ENCODE assay signal across 25 cellular contexts in genomic region chr7:95905165-95905564, GRCh38.
DNase-seq lines count a peak whose midpoint lies in the region; ATAC-seq and TF ChIP-seq lines count a peak whose summit lies in the region.
"Had no signal": no experiment of that assay in that cellular context is flagged by ENCODE, and none has a peak within 500 bp of the region (broad histone marks: within the 10 kb centered on the region; RNA-seq: fewer than 3 reads in every experiment).

No MANE protein-coding gene starts in this region.

- POLR2A ChIA-PET in activated CD4-positive, alpha-beta T cell treated with anti-CD3 and anti-CD28 coated beads for 36 hours (lab: Charles Lee), result no interaction called here

- no peak overlapping the region for H2AFZ ChIP-seq in hepatocyte

- H3K27ac ChIP-seq in cardiac muscle cell, result no peak overlapping the region
- no peak overlapping the region for H3K27ac ChIP-seq in hepatocyte
- H3K27ac ChIP-seq: left lung, ovary, stomach, upper lobe of right lung had no signal

- H3K4me3 Mint-ChIP-seq in activated CD4-positive, alpha-beta T cell treated with anti-CD3 and anti-CD28 coated beads for 36 hours, result no peak overlapping the region
- H3K4me3 Mint-ChIP-seq: activated CD4-positive, alpha-beta memory T cell treated with anti-CD3 and anti-CD28 coated beads, Interleukin-2, amount 10 ng/mL, durations not matched to agents 7 days and 5 days; activated naive CD8-positive, alpha-beta T cell treated with anti-CD3 and anti-CD28 coated beads for 36 hours; activated T-cell treated with anti-CD3 and anti-CD28 coated beads, Interleukin-2, amount 50 U/mL, for 4 hours; CD4-positive, alpha-beta T cell; effector memory CD8-positive, alpha-beta T cell had no signal

- H3K36me3 ChIP-seq in cardiac muscle cell, result no peaks in the 10 kb centered on the region
- H3K36me3 ChIP-seq in adipocyte (ENCODE audit: control insufficient read depth, insufficient read depth, low read length, severe bottlenecking), result no peaks in the 10 kb centered on the region
- no peaks in the 10 kb centered on the region for H3K36me3 ChIP-seq in hepatocyte (replicated peaks; ENCODE audit: insufficient read depth, low read depth)
- H3K36me3 ChIP-seq: left lung, MG63, ovary, stomach, upper lobe of right lung had no signal

- no peaks in the 10 kb centered on the region for H3K9me3 Mint-ChIP-seq in activated CD4-positive, alpha-beta T cell treated with anti-CD3 and anti-CD28 coated beads for 36 hours (ENCODE audit: low read depth)
- H3K9me3 Mint-ChIP-seq: activated CD4-positive, alpha-beta memory T cell treated with anti-CD3 and anti-CD28 coated beads, Interleukin-2, amount 10 ng/mL, durations not matched to agents 7 days and 5 days; activated naive CD8-positive, alpha-beta T cell treated with anti-CD3 and anti-CD28 coated beads for 36 hours; activated T-cell treated with anti-CD3 and anti-CD28 coated beads, Interleukin-2, amount 50 U/mL, for 4 hours; CD4-positive, alpha-beta T cell; effector memory CD8-positive, alpha-beta T cell had no signal

- ATAC-seq in left cardiac atrium (no peak), HG03175 (IDR thresholded peaks at IDR 0.05; ENCODE audit: unreplicated experiment) (no peak)
- no peak for ATAC-seq in activated CD4-positive, alpha-beta T cell treated with anti-CD3 and anti-CD28 coated beads for 36 hours
- ATAC-seq: activated T-cell treated with anti-CD3 and anti-CD28 coated beads, Interleukin-2, amount 50 U/mL, for 4 hours; effector memory CD8-positive, alpha-beta T cell; left lung; sciatic nerve; upper lobe of right lung had no signal

- no peaks in the 10 kb centered on the region for H3K36me3 Mint-ChIP-seq in activated CD4-positive, alpha-beta T cell treated with anti-CD3 and anti-CD28 coated beads for 36 hours (ENCODE audit: low read depth)
- H3K36me3 Mint-ChIP-seq: activated naive CD8-positive, alpha-beta T cell treated with anti-CD3 and anti-CD28 coated beads for 36 hours had no signal

- no peak overlapping the region for H3K4me2 ChIP-seq in hepatocyte

- CTCF ChIA-PET in activated CD4-positive, alpha-beta T cell treated with anti-CD3 and anti-CD28 coated beads for 36 hours (lab: Charles Lee), result interaction anchor here (1.2 kb wide), 1 partner anchor 11 kb away, joined by 4 read pairs; no protein-coding TSS in a partner anchor

- H3K4me1 ChIP-seq in cardiac muscle cell (ENCODE audit: low read depth) (no peaks in the 10 kb centered on the region), adipocyte (ENCODE audit: control insufficient read depth, insufficient read depth, low read length) (peaks cover 5% of the 10 kb centered on the region), hepatocyte (ENCODE audit: insufficient read depth) (no peaks in the 10 kb centered on the region)
- H3K4me1 ChIP-seq: left lung, stomach, upper lobe of right lung had no signal

- H3K27me3 ChIP-seq in cardiac muscle cell (no peaks in the 10 kb centered on the region), adipocyte (replicated peaks; ENCODE audit: control insufficient read depth, insufficient read depth, low read length) (no peaks in the 10 kb centered on the region), hepatocyte (peaks cover 20% of the 10 kb centered on the region)
- H3K27me3 ChIP-seq: MG63, ovary had no signal

- H3K27me3 Mint-ChIP-seq in activated CD4-positive, alpha-beta T cell treated with anti-CD3 and anti-CD28 coated beads for 36 hours, result peaks cover 10% of the 10 kb centered on the region

- WGBS in hepatocyte (ENCODE audit: low lambda C conversion rate, missing lambda C conversion rate), result 40% methylated on average over 3 of the region's 3 CpGs

- no peaks in the 10 kb centered on the region for H3K4me1 Mint-ChIP-seq in activated CD4-positive, alpha-beta T cell treated with anti-CD3 and anti-CD28 coated beads for 36 hours
- H3K4me1 Mint-ChIP-seq: activated CD4-positive, alpha-beta memory T cell treated with anti-CD3 and anti-CD28 coated beads, Interleukin-2, amount 10 ng/mL, durations not matched to agents 7 days and 5 days; activated naive CD8-positive, alpha-beta T cell treated with anti-CD3 and anti-CD28 coated beads for 36 hours had no signal

- DNase-seq in cardiac muscle cell (ENCODE audit: low read depth in 1 of 2, low spot score in 1 of 2), result peak; percentile 2 to 56
- DNase-seq in left cardiac atrium, result no peak
- DNase-seq in adipocyte (ENCODE audit: low read depth), result peak; percentile 10
- DNase-seq in hepatocyte (ENCODE audit: low spot score), result peak; percentile 28
- no peak for DNase-seq in stimulated activated CD4-positive, alpha-beta T cell treated with anti-CD3 and anti-CD28 coated beads, Interleukin-12 subunit alpha, Interleukin-12 subunit beta, amount 100 ng/mL, for 4 hours
- DNase-seq in activated CD4-positive, alpha-beta T cell treated with anti-CD3 and anti-CD28 coated beads for 1 hour, result no peak
- DNase-seq in activated CD4-positive, alpha-beta T cell treated with anti-CD3 and anti-CD28 coated beads for 36 hours, result no peak
- DNase-seq: activated CD4-positive, alpha-beta memory T cell treated with anti-CD3 and anti-CD28 coated beads, Interleukin-2, amount 10 ng/mL, durations not matched to agents 7 days and 5 days; activated naive CD8-positive, alpha-beta T cell treated with anti-CD3 and anti-CD28 coated beads for 36 hours; activated T-cell treated with anti-CD3 and anti-CD28 coated beads, Interleukin-2, amount 50 U/mL, for 4 hours; caudate nucleus; CD4-positive, alpha-beta T cell; effector memory CD8-positive, alpha-beta T cell; EL; hypothalamus; left lung; MG63; NCI-H187 treated with DMSO at 0.1 percent for 48 hours; NCI-H510A treated with DMSO at 0.1 percent for 48 hours; ovary; stimulated activated CD4-positive, alpha-beta T cell treated with anti-CD3 and anti-CD28 coated beads, Interleukin-2, amount 100 ng/mL, for 24 hours; stomach; upper lobe of right lung had no signal

- TF ChIP-seq CTCF in cardiac muscle cell (IDR thresholded peaks at IDR 0.05; ENCODE audit: low read depth, low read length) (no peak), hepatocyte (IDR thresholded peaks at IDR 0.05; ENCODE audit: poor library complexity) (no peak)

- no peaks in the 10 kb centered on the region for H3K79me2 ChIP-seq in hepatocyte

- H3K4me3 ChIP-seq in cardiac muscle cell (no peak overlapping the region), adipocyte (ENCODE audit: low read length) (no peak overlapping the region), hepatocyte (no peak overlapping the region)
- H3K4me3 ChIP-seq: left lung, MG63, ovary, stomach, upper lobe of right lung had no signal

- H3K9me3 ChIP-seq in cardiac muscle cell (ENCODE audit: low read depth), result no peaks in the 10 kb centered on the region
- no peaks in the 10 kb centered on the region for H3K9me3 ChIP-seq in adipocyte (ENCODE audit: control insufficient read depth, low read length)
- H3K9me3 ChIP-seq in hepatocyte (ENCODE audit: low read depth), result no peaks in the 10 kb centered on the region
- H3K9me3 ChIP-seq: left lung, MG63, ovary, stomach, upper lobe of right lung had no signal

- H3K27ac Mint-ChIP-seq in activated CD4-positive, alpha-beta T cell treated with anti-CD3 and anti-CD28 coated beads for 36 hours, result no peak overlapping the region
- H3K27ac Mint-ChIP-seq: activated CD4-positive, alpha-beta memory T cell treated with anti-CD3 and anti-CD28 coated beads, Interleukin-2, amount 10 ng/mL, durations not matched to agents 7 days and 5 days; activated naive CD8-positive, alpha-beta T cell treated with anti-CD3 and anti-CD28 coated beads for 36 hours; CD4-positive, alpha-beta T cell; effector memory CD8-positive, alpha-beta T cell had no signal

- no peaks in the 10 kb centered on the region for H3K9me2 ChIP-seq in hepatocyte (replicated peaks; ENCODE audit: insufficient read depth)

- H3K9ac ChIP-seq in adipocyte (ENCODE audit: low read length), result no peak overlapping the region

- intact Hi-C loops in left cardiac atrium (cut with DNase I), result no loop called here
- intact Hi-C loops in activated CD4-positive, alpha-beta T cell treated with anti-CD3 and anti-CD28 coated beads for 36 hours (cut with DNase I, micrococcal nuclease), result no loop called here

- no peaks in the 10 kb centered on the region for H4K20me1 ChIP-seq in hepatocyte (ENCODE audit: insufficient read depth, poor library complexity, severe bottlenecking)

Comparison
In these comparisons a context has a peak if more than half of its experiments do, and no peak if none do; other contexts are left out.
1. DNase-seq: peak in cardiac muscle cell (2 of 2), adipocyte (single experiment) and hepatocyte (single experiment); none in left cardiac atrium (single experiment), stimulated activated CD4-positive, alpha-beta T cell treated with anti-CD3 and anti-CD28 coated beads, Interleukin-12 subunit alpha, Interleukin-12 subunit beta, amount 100 ng/mL, for 4 hours (single experiment), activated CD4-positive, alpha-beta T cell treated with anti-CD3 and anti-CD28 coated beads for 1 hour (single experiment) and activated CD4-positive, alpha-beta T cell treated with anti-CD3 and anti-CD28 coated beads for 36 hours (single experiment).